In genomic region chr19:11089254-11090013, GRCh38 we compare ENCODE assay signal across 8 cellular contexts. TPM values are rescaled to one million over a fixed set of nuclear protein-coding genes. Genes with fewer than 3 reads are reported as not detected.
DNase-seq lines count a peak whose midpoint lies in the region; ATAC-seq and TF ChIP-seq lines count a peak whose summit lies in the region.

TSS of gene LDLR (plus strand) at chr19:11089463. CDS start at chr19:11089549, 86 bp downstream.

- in situ Hi-C loops in KBM-7 (cut with MboI; ENCODE audit: low pct_unique_long_range_greater_than_20kb, low sequenced_read_pairs) = no loop called here

- H3K4me3 ChIP-seq in Peyer's patch (peak within 1 kb of the TSS; percentile 42 to 72 (median 66)), epithelial cell of proximal tubule (ENCODE audit: low read depth, low read length) (peak within 1 kb of the TSS; percentile 98), mononuclear cell (ENCODE audit: low read length) (peak within 1 kb of the TSS; percentile 63)

- no peak for TF ChIP-seq CTCF in Peyer's patch (IDR thresholded peaks at IDR 0.05)
- no peak for TF ChIP-seq CTCF in epithelial cell of proximal tubule (conservative IDR thresholded peaks at IDR 0.05; ENCODE audit: low read depth, low read length)

- H3K36me3 ChIP-seq in Peyer's patch = peaks cover 0 to 7% (median 0%) of the 10 kb centered on the region in 3 donors

- peak; percentile 98 to 99 for TF ChIP-seq POLR2A in Peyer's patch (IDR thresholded peaks at IDR 0.05)

- peaks cover 0 to 54% (median 3%) of the 10 kb centered on the region in 4 donors for H3K4me1 ChIP-seq in Peyer's patch
- H3K4me1 ChIP-seq in mononuclear cell (ENCODE audit: insufficient read depth, low read length) = peaks cover 63% of the 10 kb centered on the region

- H3K9me3 ChIP-seq in Peyer's patch = peaks cover 0 to 6% (median 0%) of the 10 kb centered on the region in 4 donors
- no peaks in the 10 kb centered on the region for H3K9me3 ChIP-seq in mononuclear cell (ENCODE audit: low read depth, low read length)

- peak within 1 kb of the TSS; percentile 81 to 99 (median 97) for H3K27ac ChIP-seq in Peyer's patch

- DNase-seq in ELF-1 (ENCODE audit: low read depth, low spot score) (peak; percentile 97), KBM-7 (peak; percentile 93), Peyer's patch (peak; percentile 61 to 92 (median 87)), epithelial cell of proximal tubule (ENCODE audit: low read depth) (peak; percentile 65)
- DNase-seq in activated T-cell treated with anti-CD3 and anti-CD28 coated beads, Interleukin-2, amount 50 U/mL, for 1 hour = peak; percentile 67
- peak; percentile 63 to 73 for DNase-seq in stimulated activated CD8-positive, alpha-beta memory T cell treated with anti-CD3 and anti-CD28 coated beads, Interleukin-2, amount 100 ng/mL, for 48 hours (ENCODE audit: low read depth in 2 of 2)

- ATAC-seq in HG03175 (IDR thresholded peaks at IDR 0.05; ENCODE audit: unreplicated experiment) = no peak

- H3K27me3 ChIP-seq in Peyer's patch (no peaks in the 10 kb centered on the region), mononuclear cell (ENCODE audit: insufficient read depth, low read length) (peaks cover 7% of the 10 kb centered on the region)

RNA-seq across cellular contexts. Expression of gene LDLR, which starts in this region (rescaled TPM):
- total RNA-seq in Peyer's patch (100 to 1,000 TPM in 3 of 4 donors, 10 to 100 TPM in 1; 75.7 to 209 (median 156) TPM), epithelial cell of proximal tubule (123 and 184 TPM in 2 replicates), mononuclear cell (58.1 TPM)
